ENCODE assay signal across 10 cellular contexts in the genomic region with DNA sequence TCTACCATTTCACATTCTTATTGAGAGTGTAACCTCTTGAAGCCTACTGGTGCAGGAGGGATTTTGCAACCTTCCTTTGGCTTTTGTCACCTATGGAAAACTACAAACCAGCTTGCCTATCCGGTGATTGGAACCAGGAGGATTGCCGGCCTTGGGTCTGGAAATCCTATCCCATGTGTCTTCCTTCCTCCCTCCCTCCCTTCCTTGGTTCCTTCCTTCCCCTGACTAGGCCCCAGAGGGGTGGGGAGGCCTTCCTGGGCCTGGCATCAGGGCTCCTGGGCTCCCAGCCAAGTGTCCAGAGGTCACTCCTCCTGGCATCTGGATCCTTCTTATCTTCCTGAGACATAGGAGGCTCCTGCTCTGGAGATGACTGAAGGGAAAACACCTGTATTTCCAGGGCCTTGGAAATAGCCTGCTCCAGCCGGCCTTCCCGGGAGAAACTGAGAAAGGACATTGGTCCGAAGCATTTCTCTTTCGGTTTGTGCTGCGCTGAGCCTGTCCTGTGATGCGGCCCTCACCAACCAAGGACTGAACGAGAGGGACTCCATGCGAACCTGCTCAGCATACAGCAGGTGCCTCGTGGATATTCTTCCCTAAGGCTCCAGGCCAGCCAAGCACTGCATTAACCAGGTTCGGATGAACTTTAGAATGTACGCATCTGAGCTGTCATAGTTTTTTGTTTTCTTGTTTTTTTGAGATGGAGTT. TPM values are rescaled to one million over a fixed set of nuclear protein-coding genes. Genes with fewer than 3 reads are reported as not detected.
DNase-seq lines count a peak whose midpoint lies in the region; ATAC-seq and TF ChIP-seq lines count a peak whose summit lies in the region.
"Had no signal": no experiment of that assay in that cellular context is flagged by ENCODE, and none has a peak within 500 bp of the region (broad histone marks: within the 10 kb centered on the region; RNA-seq: fewer than 3 reads in every experiment).

No MANE protein-coding gene starts in this region.

- intact Hi-C loops in colonic mucosa (cut with DNase I), result no loop called here
- intact Hi-C loops in transverse colon (cut with DNase I; ENCODE audit: low total_unique reads), result loop anchor here (1.0 to 5.0 kb wide), 2 partner anchors 43 to 71 kb away; a partner anchor contains a TSS

- H3K4me3 ChIP-seq in colonic mucosa (peak overlapping the region; percentile 3), transverse colon (peak overlapping the region in 1 of 4 donors; percentile 27)

- no peak for TF ChIP-seq CTCF in colonic mucosa (IDR thresholded peaks at IDR 0.05)
- peak in 1 of 5 experiments; percentile 13 for TF ChIP-seq CTCF in transverse colon (IDR thresholded peaks at IDR 0.05)

- H3K9me3 ChIP-seq in colonic mucosa (no peaks in the 10 kb centered on the region), transverse colon (no peaks in the 10 kb centered on the region)

- H3K9ac ChIP-seq in colonic mucosa (ENCODE audit: low read depth in 2 of 2, low read length in 2 of 2), result peak overlapping the region; percentile 48 to 88

- H3K36me3 ChIP-seq in colonic mucosa (no peaks in the 10 kb centered on the region), transverse colon (no peaks in the 10 kb centered on the region)

- 35 to 62% methylated on average over 5 to 13 of the region's 13 CpGs for WGBS in transverse colon (ENCODE audit: low coverage in 1 of 2), 2 donors

- in situ Hi-C loops in transverse colon (cut with MboI; ENCODE audit: low pct_ligation_motif_present in 1 of 4, low pct_unique_long_range_greater_than_20kb in 1 of 4, low sequenced_read_pairs in 3 of 4), result no loop called here

- TF ChIP-seq POLR2A in transverse colon (IDR thresholded peaks at IDR 0.05), result peak; percentile 66

- no peaks in the 10 kb centered on the region for H3K27me3 ChIP-seq in colonic mucosa
- H3K27me3 ChIP-seq in transverse colon, result no peaks in the 10 kb centered on the region

- peaks cover 47% of the 10 kb centered on the region for H3K4me1 ChIP-seq in colonic mucosa
- peaks cover 51 to 90% (median 76%) of the 10 kb centered on the region in 4 donors for H3K4me1 ChIP-seq in transverse colon

- H3K27ac ChIP-seq in colonic mucosa (peak overlapping the region; percentile 94), transverse colon (peak overlapping the region; percentile 91 to 96 (median 94))

- no peak for TF ChIP-seq EP300 in transverse colon (IDR thresholded peaks at IDR 0.05; ENCODE audit: low read depth)

- ATAC-seq in GM19463 (IDR thresholded peaks at IDR 0.05; ENCODE audit: unreplicated experiment), result no peak
- ATAC-seq in GM21515 (IDR thresholded peaks at IDR 0.05; ENCODE audit: unreplicated experiment), result no peak
- no peak for ATAC-seq in GM18520 (IDR thresholded peaks at IDR 0.05; ENCODE audit: unreplicated experiment)

- peak; percentile 42 for DNase-seq in activated CD8-positive, alpha-beta memory T cell treated with anti-CD3 and anti-CD28 coated beads, Interleukin-2, amount 50 U/mL, for 48 hours
- DNase-seq in activated CD8-positive, alpha-beta memory T cell treated with anti-CD3 and anti-CD28 coated beads, Interleukin-2, amount 50 U/mL, for 4 hours, result no peak
- peak; percentile 97 for DNase-seq in colonic mucosa
- peak; percentile 23 to 32 for DNase-seq in lung microvascular endothelial cell (ENCODE audit: low read depth in 2 of 2)
- peak; percentile 94 for DNase-seq in transverse colon
- DNase-seq: NCI-H2081 treated with DMSO at 0.1 percent for 48 hours, retina had no signal

RNA-seq across cellular contexts. Expression of a gene that starts 43.4 kb away (rescaled TPM):
- total RNA-seq in colonic mucosa, result 100 to 1,000 TPM; 178 to 197 TPM
- total RNA-seq in lung microvascular endothelial cell, result 191 and 290 TPM in 2 replicates
- 100 to 1,000 TPM in 2 of 4 donors, 10 to 100 TPM in 2; 24.5 to 141 (median 81.2) TPM for total RNA-seq in transverse colon
